30 cellular contexts compared by ENCODE assay signal in genomic region chr6:107536183-107536582, GRCh38. TPM values are rescaled to one million over a fixed set of nuclear protein-coding genes. Genes with fewer than 3 reads are reported as not detected.
DNase-seq lines count a peak whose midpoint lies in the region; ATAC-seq, FAIRE-seq and TF ChIP-seq lines count a peak whose summit lies in the region.
"Had no signal": no experiment of that assay in that cellular context is flagged by ENCODE, and none has a peak within 500 bp of the region (broad histone marks: within the 10 kb centered on the region; RNA-seq: fewer than 3 reads in every experiment).

No MANE protein-coding gene starts in this region.

- no peak overlapping the region for H3K4ac ChIP-seq in H1 (replicated peaks; ENCODE audit: insufficient read length, low read depth, low read length)

- no peak overlapping the region for H2BK12ac ChIP-seq in H1 (ENCODE audit: low read depth, low read length)

- H3K23me2 ChIP-seq in H1 (ENCODE audit: low read depth, low read length) = no peaks in the 10 kb centered on the region; the same call in 1 of the 2 replicates

- no peak overlapping the region for H3K9ac ChIP-seq in H1 (replicated peaks in 1 of 4; ENCODE audit: extremely low read depth in 1 of 4, low read depth in 3 of 4, low read length in 3 of 4)
- H3K9ac ChIP-seq: SK-N-SH had no signal

- TF ChIP-seq RAD21 in H1 (IDR thresholded peaks at IDR 0.05 in 1 of 2, conservative IDR thresholded peaks at IDR 0.05 in 1 of 2; ENCODE audit: low read depth in 2 of 2, low read length in 2 of 2) = no peak

- H3K14ac ChIP-seq in H1 (ENCODE audit: insufficient read length) = no peak overlapping the region

- H3K79me2 ChIP-seq in DOHH2 (ENCODE audit: control insufficient read depth, low read length) (no peaks in the 10 kb centered on the region), H1 (ENCODE audit: control insufficient read depth in 1 of 2, insufficient read depth in 2 of 2, low read length in 2 of 2) (no peaks in the 10 kb centered on the region)

- H3K9me3 Mint-ChIP-seq in T-cell = no peaks in the 10 kb centered on the region
- H3K9me3 Mint-ChIP-seq: activated CD4-positive, alpha-beta memory T cell treated with anti-CD3 and anti-CD28 coated beads, Interleukin-2, amount 10 ng/mL, durations not matched to agents 7 days and 5 days; activated T-helper 17 cell treated with anti-CD3 and anti-CD28 coated beads, Interleukin-2, amount 50 U/mL, for 72 hours; brain; CD4-positive, CD25-positive, alpha-beta regulatory T cell had no signal

- peak; percentile 58 for FAIRE-seq in H1 (lab: Jason Lieb, UNC)
- FAIRE-seq: D721Med, endometrium, GM12892, HTR-8/SVneo had no signal

- H4K20me1 ChIP-seq in DOHH2 (ENCODE audit: control insufficient read depth, insufficient read depth, low read depth, low read length) (no peaks in the 10 kb centered on the region), H1 (replicated peaks in 1 of 2; ENCODE audit: control insufficient read depth in 1 of 2, insufficient read depth in 2 of 2, low read length in 2 of 2) (no peaks in the 10 kb centered on the region)

- peaks cover 9% of the 10 kb centered on the region for H3F3A ChIP-seq in DOHH2 (ENCODE audit: control insufficient read depth, insufficient read depth)

- H3K27ac Mint-ChIP-seq in T-cell = no peak overlapping the region
- H3K27ac Mint-ChIP-seq: activated CD4-positive, alpha-beta memory T cell treated with anti-CD3 and anti-CD28 coated beads, Interleukin-2, amount 10 ng/mL, durations not matched to agents 7 days and 5 days; activated T-helper 17 cell treated with anti-CD3 and anti-CD28 coated beads, Interleukin-2, amount 50 U/mL, for 72 hours; CD4-positive, CD25-positive, alpha-beta regulatory T cell; T-helper 17 cell had no signal

- TF ChIP-seq EP300 in H1 (IDR thresholded peaks at IDR 0.05; ENCODE audit: borderline replicate concordance in 1 of 2, low read depth in 2 of 2, low read length in 2 of 2) = no peak

- H3K4me3 ChIP-seq in DOHH2 (ENCODE audit: low read length) (peak overlapping the region; percentile 58), H1 (ENCODE audit: extremely low read depth in 1 of 4, insufficient read depth in 2 of 4, low read depth in 3 of 4, low read length in 4 of 4) (no peak overlapping the region), Peyer's patch (no peak overlapping the region)
- H3K4me3 ChIP-seq: heart right ventricle had no signal

- H2AK5ac ChIP-seq in H1 (ENCODE audit: low read depth, low read length) = no peak overlapping the region

- H3K27me3 ChIP-seq in DOHH2 (ENCODE audit: control insufficient read depth, low read length) = no peaks in the 10 kb centered on the region
- no peaks in the 10 kb centered on the region for H3K27me3 ChIP-seq in H1 (replicated peaks in 1 of 4; ENCODE audit: control insufficient read depth in 3 of 4, extremely low read depth in 1 of 4, insufficient read depth in 3 of 4, low read length in 3 of 4)
- no peaks in the 10 kb centered on the region for H3K27me3 ChIP-seq in Peyer's patch
- H3K27me3 ChIP-seq: heart right ventricle had no signal

- no peak overlapping the region for H3K4me3 Mint-ChIP-seq in T-cell
- H3K4me3 Mint-ChIP-seq: activated CD4-positive, alpha-beta memory T cell treated with anti-CD3 and anti-CD28 coated beads, Interleukin-2, amount 10 ng/mL, durations not matched to agents 7 days and 5 days; activated T-helper 17 cell treated with anti-CD3 and anti-CD28 coated beads, Interleukin-2, amount 50 U/mL, for 72 hours; brain; CD4-positive, CD25-positive, alpha-beta regulatory T cell; naive B cell; T-helper 17 cell had no signal

- WGBS in H1 (ENCODE audit: extremely low coverage in 1 of 2, insufficient coverage in 1 of 2, insufficient read length in 1 of 2, insufficient replicate concordance in 2 of 2, low coverage in 1 of 2, low lambda C conversion rate in 2 of 2, missing lambda C conversion rate in 1 of 2), 2 experiments = 58% methylated on average over 3 of the region's 3 CpGs; no CpG with 5 or more reads in 1 of the 2 experiments

- H3K4me1 ChIP-seq in DOHH2 (ENCODE audit: control insufficient read depth, low read length) = peaks cover 49% of the 10 kb centered on the region
- peaks cover 2 to 18% (median 12%) of the 10 kb centered on the region in 4 experiments; a peak in 6 of 7 replicates for H3K4me1 ChIP-seq in H1 (replicated peaks in 1 of 4; ENCODE audit: control insufficient read depth in 3 of 4, insufficient read depth in 4 of 4, low read length in 3 of 4)
- H3K4me1 ChIP-seq in Peyer's patch = no peaks in the 10 kb centered on the region

- H3K79me1 ChIP-seq in H1 (ENCODE audit: low read depth, low read length) = no peaks in the 10 kb centered on the region

- no peaks in the 10 kb centered on the region for H3K4me1 Mint-ChIP-seq in T-cell
- H3K4me1 Mint-ChIP-seq: activated CD4-positive, alpha-beta memory T cell treated with anti-CD3 and anti-CD28 coated beads, Interleukin-2, amount 10 ng/mL, durations not matched to agents 7 days and 5 days; activated T-helper 17 cell treated with anti-CD3 and anti-CD28 coated beads, Interleukin-2, amount 50 U/mL, for 72 hours; CD4-positive, CD25-positive, alpha-beta regulatory T cell; naive B cell; T-helper 17 cell had no signal

- no peak overlapping the region for H2BK5ac ChIP-seq in H1 (ENCODE audit: low read depth, low read length)

- H3K23ac ChIP-seq in H1 (ENCODE audit: insufficient read length) = no peak overlapping the region

- POLR2A ChIA-PET in H1 (lab: Charles Lee; ENCODE audit: partially characterized antibody) (interaction anchor here (0.7 to 1.2 kb wide), 2 partner anchors 48 to 71 kb away, joined by 3 read pairs; no protein-coding TSS in a partner anchor), T-cell (lab: Charles Lee) (no interaction called here)

- H3K18ac ChIP-seq in H1 (ENCODE audit: extremely low read depth, low read length) = no peak overlapping the region

- H3K4me2 ChIP-seq in DOHH2 (ENCODE audit: low read length) (peak overlapping the region; percentile 80), H1 (ENCODE audit: insufficient read depth in 1 of 2, low read depth in 2 of 2, low read length in 2 of 2) (no peak overlapping the region)
- H3K4me2 ChIP-seq: SK-N-SH had no signal

- TF ChIP-seq CTCF in DOHH2 (IDR thresholded peaks at IDR 0.05; ENCODE audit: low read depth, low read length, poor library complexity, severe bottlenecking) (no peak), H1 (IDR thresholded peaks at IDR 0.05; ENCODE audit: control extremely low read depth in 1 of 3, insufficient read depth in 1 of 3, low read depth in 1 of 3, low read length in 3 of 3) (no peak), Peyer's patch (IDR thresholded peaks at IDR 0.05) (no peak)

- DNase-seq in NCI-H187 (lab: John Stamatoyannopoulos, UW) (peak; percentile 18 to 28), H1 (ENCODE audit: low read depth in 1 of 2, low spot score in 2 of 2) (no peak), hepatic stellate cell (ENCODE audit: low spot score) (no peak), COR-L47 (lab: John Stamatoyannopoulos, UW) (no peak), Peyer's patch (no peak), T-cell (no peak)
- DNase-seq: activated CD4-positive, alpha-beta memory T cell treated with anti-CD3 and anti-CD28 coated beads, Interleukin-2, amount 10 ng/mL, durations not matched to agents 7 days and 5 days; activated CD8-positive, alpha-beta memory T cell treated with anti-CD3 and anti-CD28 coated beads, Interleukin-2, amount 50 U/mL, for 4 hours; activated naive CD4-positive, alpha-beta T cell treated with anti-CD3 and anti-CD28 coated beads, Interleukin-2, amount 50 U/mL, for 16 hours; AML-193; amniotic stem cell; CD4-positive, CD25-positive, alpha-beta regulatory T cell; foreskin melanocyte; heart right ventricle; naive B cell; NCI-H1105; NCI-H2029 treated with DMSO at 0.1 percent for 48 hours; SK-N-SH; stimulated activated CD4-positive, alpha-beta T cell treated with anti-CD3 and anti-CD28 coated beads, Interleukin-4, amount 100 ng/mL, for 24 hours; T-helper 17 cell; trophoblast cell had no signal

- H3K9me2 ChIP-seq in DOHH2 (replicated peaks; ENCODE audit: control insufficient read depth, low read length) = no peaks in the 10 kb centered on the region
- H3K9me2 ChIP-seq: SK-N-SH had no signal

- H3K36me3 ChIP-seq in DOHH2 (ENCODE audit: control insufficient read depth, low read length) (peaks cover 25% of the 10 kb centered on the region), H1 (ENCODE audit: control insufficient read depth in 2 of 4, insufficient read depth in 4 of 4, low read length in 3 of 4) (no peaks in the 10 kb centered on the region), Peyer's patch (no peaks in the 10 kb centered on the region)

- H3K9me3 ChIP-seq in DOHH2 (ENCODE audit: control insufficient read depth, insufficient read depth, low read length) (no peaks in the 10 kb centered on the region), H1 (ENCODE audit: insufficient read depth in 2 of 2, low read depth in 1 of 2, low read length in 1 of 2) (no peaks in the 10 kb centered on the region), Peyer's patch (no peaks in the 10 kb centered on the region)
- H3K9me3 ChIP-seq: heart right ventricle, SK-N-SH had no signal

- no peak overlapping the region for H4K5ac ChIP-seq in H1 (ENCODE audit: insufficient read length, low read depth, low read length)

- no peak overlapping the region for H2BK120ac ChIP-seq in H1 (replicated peaks; ENCODE audit: low read depth, low read length)

- H4K8ac ChIP-seq in H1 (ENCODE audit: extremely low read depth, insufficient read depth, low read length) = no peak overlapping the region

- H2BK15ac ChIP-seq in H1 (ENCODE audit: low read length) = no peak overlapping the region

- H3K27ac ChIP-seq in DOHH2 (ENCODE audit: low read depth, low read length) (peak overlapping the region; percentile 79), H1 (ENCODE audit: low read depth, low read length) (no peak overlapping the region), Peyer's patch (no peak overlapping the region)
- H3K27ac ChIP-seq: heart right ventricle had no signal

- no peak overlapping the region for H2BK20ac ChIP-seq in H1 (ENCODE audit: low read length)

- H3K56ac ChIP-seq in H1 (replicated peaks; ENCODE audit: insufficient read length, low read depth, low read length) = no peak overlapping the region

- TF ChIP-seq POLR2A in H1 (IDR thresholded peaks at IDR 0.05; ENCODE audit: control extremely low read depth in 1 of 2, low read depth in 2 of 2, low read length in 2 of 2) = no peak
- TF ChIP-seq POLR2A in Peyer's patch (IDR thresholded peaks at IDR 0.05) = no peak

- no peak overlapping the region for H2AFZ ChIP-seq in H1 (ENCODE audit: low read length)

- ATAC-seq in GM21515 (IDR thresholded peaks at IDR 0.05; ENCODE audit: unreplicated experiment) (peak; percentile 62), T-cell (replicated peaks in 1 of 4) (no peak)
- ATAC-seq: activated CD4-positive, CD25-positive, alpha-beta regulatory T cell treated with anti-CD3 and anti-CD28 coated beads, Interleukin-2, amount 50 U/mL, for 24 hours; activated T-helper 17 cell treated with anti-CD3 and anti-CD28 coated beads, Interleukin-2, amount 50 U/mL, for 72 hours; heart right ventricle; T-helper 17 cell had no signal

- no peak overlapping the region for H4K91ac ChIP-seq in H1 (replicated peaks; ENCODE audit: insufficient read length, low read length)

- CTCF ChIA-PET in H1 (lab: Charles Lee; ENCODE audit: partially characterized antibody) = interaction anchor here (1.3 kb wide), 1 partner anchor 218 kb away, joined by 4 read pairs; no protein-coding TSS in a partner anchor
- CTCF ChIA-PET in T-cell (lab: Charles Lee) = no interaction called here

- no peaks in the 10 kb centered on the region for H3K36me3 Mint-ChIP-seq in T-cell
- H3K36me3 Mint-ChIP-seq: CD4-positive, CD25-positive, alpha-beta regulatory T cell had no signal

- peaks cover 9 to 11% of the 10 kb centered on the region in 2 donors for H3K27me3 Mint-ChIP-seq in T-cell

RNA-seq across cellular contexts. Expression of gene SOBP, which starts 46.3 kb away (rescaled TPM):
- total RNA-seq in H1 (2021; fragmentation: NEBNext Ultra II Directional; extraction: Animal tissue kit (Norgen Biotek cat#: 25700)) = 6.2 and 7.4 TPM in 2 replicates
- 0.45 and 0.55 TPM in 2 replicates for polyA plus RNA-seq in H1 (2011; rRNA removed)
- 0.56 TPM for polyA plus RNA-seq in H1 (2011; cell fraction: cytosol; rRNA removed)
- polyA plus RNA-seq in H1 (2011; cell fraction: nucleus; rRNA removed) = 1.4 TPM
- 2.3 to 2.9 TPM (median 2.7 TPM) in 4 replicates for polyA plus RNA-seq in H1 (2012, experiment 1 of 2)
- polyA plus RNA-seq in H1 (2012, experiment 2 of 2) = 2.0 TPM
- polyA plus RNA-seq in H1 (2013, experiment 1 of 2) = 2.7 TPM
- polyA plus RNA-seq in H1 (2013, experiment 2 of 2) = 2.5 TPM
- 1.2 and 2.4 TPM in 2 replicates for polyA minus RNA-seq in H1 (2011; rRNA and poly(A)+ RNA removed)
- polyA minus RNA-seq in H1 (2011; cell fraction: cytosol; rRNA and poly(A)+ RNA removed) = 4.0 TPM
- 7.0 TPM for polyA minus RNA-seq in H1 (2011; cell fraction: nucleus; rRNA and poly(A)+ RNA removed)
- total RNA-seq in Peyer's patch (10 to 100 TPM in 1 of 4 donors, 1 to 10 TPM in 2, under 1 TPM in 1; 0.35 to 13.2 (median 1.8) TPM), T-cell (under 1 TPM; 0.30 to 0.95 (median 0.46) TPM)
- total RNA-seq: CD4-positive, CD25-positive, alpha-beta regulatory T cell had no signal

Comparison
In these comparisons a context has a peak if more than half of its experiments do, and no peak if none do; other contexts are left out.
1. DNase-seq: peak in NCI-H187 (2 of 2); none in H1 (0 of 2), hepatic stellate cell (single experiment), COR-L47 (single experiment), Peyer's patch (0 of 3) and T-cell (0 of 34).